10 cellular contexts compared by ENCODE assay signal in genomic region chr20:9919271-9920014, GRCh38.
DNase-seq lines count a peak whose midpoint lies in the region; ATAC-seq and TF ChIP-seq lines count a peak whose summit lies in the region.
"Had no signal": no experiment of that assay in that cellular context is flagged by ENCODE, and none has a peak within 500 bp of the region (broad histone marks: within the 10 kb centered on the region; RNA-seq: fewer than 3 reads in every experiment).

No MANE protein-coding gene starts in this region.

- no peaks in the 10 kb centered on the region for H3K4me1 Mint-ChIP-seq in chondrocyte (ENCODE audit: low read depth)

- DNase-seq in chondrocyte (ENCODE audit: low spot score): no peak
- no peak for DNase-seq in midbrain (lab: John Stamatoyannopoulos, UW)
- no peak for DNase-seq in stimulated activated CD4-positive, alpha-beta T cell treated with anti-CD3 and anti-CD28 coated beads, Interleukin-4, amount 100 ng/mL, for 4 hours
- DNase-seq in amniotic stem cell (lab: John Stamatoyannopoulos, UW): no peak
- DNase-seq: EL, NCI-H2107 had no signal

- no peaks in the 10 kb centered on the region for H3K9me3 Mint-ChIP-seq in chondrocyte (ENCODE audit: low read depth)

- peak; percentile 77 for ATAC-seq in GM19324 (IDR thresholded peaks at IDR 0.05; ENCODE audit: low FRiP score, unreplicated experiment)
- ATAC-seq in HG02798 (IDR thresholded peaks at IDR 0.05; ENCODE audit: poor library complexity, unreplicated experiment): peak; percentile 72
- ATAC-seq in HG03565 (IDR thresholded peaks at IDR 0.05; ENCODE audit: unreplicated experiment): peak; percentile 74
- ATAC-seq: left lobe of liver had no signal

- H3K27ac Mint-ChIP-seq in chondrocyte (ENCODE audit: unreplicated experiment): no peak overlapping the region

- peaks cover 25% of the 10 kb centered on the region for H3K27me3 Mint-ChIP-seq in chondrocyte (ENCODE audit: low read depth)

- TF ChIP-seq CTCF in chondrocyte (IDR thresholded peaks at IDR 0.05): no peak

- H3K36me3 Mint-ChIP-seq in chondrocyte (ENCODE audit: low read depth): no peaks in the 10 kb centered on the region

- no peak overlapping the region for H3K4me3 Mint-ChIP-seq in chondrocyte (ENCODE audit: unreplicated experiment)
